Comparison of ENCODE assay signal across 8 cellular contexts in the genomic region with DNA sequence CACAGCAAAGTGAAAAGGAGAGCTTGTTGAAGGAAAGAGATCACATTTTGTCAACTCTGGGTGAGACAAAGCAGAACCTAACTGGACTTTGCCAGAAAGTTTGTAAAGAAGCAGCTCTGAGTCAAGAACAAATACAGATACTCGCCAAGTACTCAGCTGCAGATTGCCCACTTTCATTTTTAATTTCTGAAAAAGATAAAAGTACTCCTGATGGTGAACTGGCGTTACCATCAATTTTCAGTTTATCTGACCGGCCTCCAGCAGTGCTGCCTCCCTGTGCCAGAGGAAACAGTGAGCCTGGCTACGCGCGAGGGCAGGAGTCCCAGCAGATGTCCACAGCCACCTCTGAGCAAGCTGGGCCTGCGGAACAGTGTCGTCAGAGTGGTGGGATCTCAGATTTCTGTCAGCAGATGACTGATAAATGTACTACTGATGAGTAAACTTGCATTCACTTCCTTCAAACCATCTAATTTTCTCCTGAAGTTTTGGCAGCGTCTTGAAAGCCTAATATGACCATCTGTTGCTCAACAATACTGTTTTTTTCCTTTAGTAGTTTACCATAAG. TPM values are rescaled to one million over a fixed set of nuclear protein-coding genes. Genes with fewer than 3 reads are reported as not detected.
DNase-seq lines count a peak whose midpoint lies in the region; ATAC-seq lines count a peak whose summit lies in the region.

No MANE protein-coding gene starts in this region.

- H3K27ac Mint-ChIP-seq in activated naive CD8-positive, alpha-beta T cell treated with anti-CD3 and anti-CD28 coated beads for 36 hours, result peak overlapping the region; percentile 71

- no peaks in the 10 kb centered on the region for H3K9me3 Mint-ChIP-seq in activated naive CD8-positive, alpha-beta T cell treated with anti-CD3 and anti-CD28 coated beads for 36 hours

- no peaks in the 10 kb centered on the region for H3K27me3 Mint-ChIP-seq in activated naive CD8-positive, alpha-beta T cell treated with anti-CD3 and anti-CD28 coated beads for 36 hours

- H3K4me1 Mint-ChIP-seq in activated naive CD8-positive, alpha-beta T cell treated with anti-CD3 and anti-CD28 coated beads for 36 hours, result peaks cover 28% of the 10 kb centered on the region

- intact Hi-C loops in left colon (cut with DNase I, micrococcal nuclease), result no loop called here

- peak; percentile 80 for DNase-seq in HPDE6-E6E7 (ENCODE audit: extremely low spot score)
- peak; percentile 58 for DNase-seq in activated naive CD8-positive, alpha-beta T cell treated with anti-CD3 and anti-CD28 coated beads for 36 hours
- peak; percentile 24 to 38 for DNase-seq in left colon
- DNase-seq in stimulated activated CD8-positive, alpha-beta memory T cell treated with anti-CD3 and anti-CD28 coated beads, Interleukin-7, amount 100 ng/mL, for 48 hours (ENCODE audit: extremely low read depth in 1 of 2, low read depth in 1 of 2), result peak; percentile 58 to 81
- no peak for DNase-seq in NCI-H2081 treated with DMSO at 0.1 percent for 48 hours (lab: John Stamatoyannopoulos, UW)
- DNase-seq in HT-29 (ENCODE audit: low spot score), result no peak
- no peak for DNase-seq in NCI-H1092 treated with DMSO at 0.1 percent for 48 hours (lab: John Stamatoyannopoulos, UW)

- H3K36me3 Mint-ChIP-seq in activated naive CD8-positive, alpha-beta T cell treated with anti-CD3 and anti-CD28 coated beads for 36 hours, result peaks cover 18% of the 10 kb centered on the region

- no peak overlapping the region for H3K4me3 Mint-ChIP-seq in activated naive CD8-positive, alpha-beta T cell treated with anti-CD3 and anti-CD28 coated beads for 36 hours

- ATAC-seq in GM18868 (IDR thresholded peaks at IDR 0.05; ENCODE audit: unreplicated experiment) (peak; percentile 75), left colon (no peak)

RNA-seq across cellular contexts. Expression of a gene that starts 43.8 kb away (rescaled TPM):
- total RNA-seq in activated naive CD8-positive, alpha-beta T cell treated with anti-CD3 and anti-CD28 coated beads for 36 hours, result 10 to 100 TPM; 21.8 to 23.2 TPM
- total RNA-seq in left colon, result 10 to 100 TPM; 38.5 to 63.8 TPM
- 13.2 and 17.8 TPM in 2 replicates for total RNA-seq in HT-29 (2014; rRNA removed; shearing (Covaris generic))

Comparison
In these comparisons a context has a peak if more than half of its experiments do, and no peak if none do; other contexts are left out.
1. DNase-seq: peak in HPDE6-E6E7 (single experiment), activated naive CD8-positive, alpha-beta T cell treated with anti-CD3 and anti-CD28 coated beads for 36 hours (single experiment), left colon (2 of 2) and stimulated activated CD8-positive, alpha-beta memory T cell treated with anti-CD3 and anti-CD28 coated beads, Interleukin-7, amount 100 ng/mL, for 48 hours (2 of 2); none in NCI-H2081 treated with DMSO at 0.1 percent for 48 hours (single experiment), HT-29 (single experiment) and NCI-H1092 treated with DMSO at 0.1 percent for 48 hours (single experiment).